7 cellular contexts compared by ENCODE assay signal in the genomic region with DNA sequence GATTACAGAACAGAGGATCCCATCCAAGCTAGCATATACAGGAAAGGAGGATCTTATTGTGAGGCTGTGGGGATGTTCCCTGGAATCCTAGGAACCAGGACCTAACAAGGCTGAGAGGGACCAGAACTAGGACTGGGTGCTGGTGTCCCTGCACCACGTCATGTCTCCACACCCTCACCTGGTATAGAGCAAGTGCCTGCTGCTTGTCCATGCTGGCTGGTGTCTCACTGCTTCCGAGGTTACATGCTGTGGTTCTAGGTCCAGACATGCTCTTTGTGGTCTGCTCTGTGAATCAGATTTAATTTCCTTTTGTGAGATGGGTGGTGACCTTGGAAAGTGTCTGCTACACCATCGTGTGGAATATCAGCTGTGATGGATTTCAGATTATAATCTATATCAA.
A peak's percentile ranks its signal among the peaks of the same experiment; 100 is the strongest.
DNase-seq lines count a peak whose midpoint lies in the region; ATAC-seq and TF ChIP-seq lines count a peak whose summit lies in the region.
"Not testable (repeated sequence)": the region's sequence is repeated elsewhere in the genome, so short reads cannot be mapped to it uniquely, and the experiment has no call there.

No MANE protein-coding gene starts in this region.

- H3K9me3 Mint-ChIP-seq in activated T-helper 17 cell treated with anti-CD3 and anti-CD28 coated beads, Interleukin-2, amount 50 U/mL, for 72 hours, result not testable (repeated sequence)

- peak overlapping the region; percentile 88 for H3K27ac ChIP-seq in C4-2B
- H3K27ac ChIP-seq in RWPE2 (ENCODE audit: poor library complexity, severe bottlenecking), result not testable (repeated sequence)

- H3K4me3 Mint-ChIP-seq in activated T-helper 17 cell treated with anti-CD3 and anti-CD28 coated beads, Interleukin-2, amount 50 U/mL, for 72 hours, result not testable (repeated sequence)

- not testable (repeated sequence) for H3K9me3 ChIP-seq in RWPE2 (ENCODE audit: severe bottlenecking); mucosa of descending colon

- not testable (repeated sequence) for H3K27ac Mint-ChIP-seq in activated T-helper 17 cell treated with anti-CD3 and anti-CD28 coated beads, Interleukin-2, amount 50 U/mL, for 72 hours

- not testable (repeated sequence) for TF ChIP-seq CTCF in C4-2B (conservative IDR thresholded peaks at IDR 0.05); RWPE2 (IDR thresholded peaks at IDR 0.05; ENCODE audit: poor library complexity, severe bottlenecking); mucosa of descending colon (IDR thresholded peaks at IDR 0.05)

- H3K27me3 ChIP-seq in RWPE2 (ENCODE audit: insufficient read depth, poor library complexity, severe bottlenecking), result not testable (repeated sequence)

- not testable (repeated sequence) for H3K4me1 Mint-ChIP-seq in activated T-helper 17 cell treated with anti-CD3 and anti-CD28 coated beads, Interleukin-2, amount 50 U/mL, for 72 hours

- H3K27me3 Mint-ChIP-seq in activated T-helper 17 cell treated with anti-CD3 and anti-CD28 coated beads, Interleukin-2, amount 50 U/mL, for 72 hours, result not testable (repeated sequence)

- DNase-seq in RWPE2 (ENCODE audit: low spot score); left ventricle myocardium superior; mucosa of descending colon; stimulated activated naive CD8-positive, alpha-beta T cell treated with anti-CD3 and anti-CD28 coated beads, Interleukin-15, Interleukin-2, amounts not matched to agents 100 U/mL and 50 U/mL, for 24 hours: not testable (repeated sequence)

- H3K36me3 Mint-ChIP-seq in activated T-helper 17 cell treated with anti-CD3 and anti-CD28 coated beads, Interleukin-2, amount 50 U/mL, for 72 hours (ENCODE audit: low read depth), result not testable (repeated sequence)

- not testable (repeated sequence) for H3K36me3 ChIP-seq in RWPE2 (ENCODE audit: low read depth); mucosa of descending colon (ENCODE audit: low read depth)

- not testable (repeated sequence) for H3K4me1 ChIP-seq in RWPE2 (ENCODE audit: insufficient read depth, poor library complexity, severe bottlenecking); mucosa of descending colon (ENCODE audit: low read depth)

- ATAC-seq in RWPE2 (ENCODE audit: low read depth), result peak; percentile 61; the same call in 2 of the 3 replicates
- peak; percentile 73 for ATAC-seq in activated T-helper 17 cell treated with anti-CD3 and anti-CD28 coated beads, Interleukin-2, amount 50 U/mL, for 72 hours (replicated peaks)
- ATAC-seq in esophagus mucosa, result peak; percentile 64
- peak; percentile 13 for ATAC-seq in left ventricle myocardium superior
- peak; percentile 31 for ATAC-seq in mucosa of descending colon
- peak; percentile 65 for ATAC-seq in stimulated activated naive CD8-positive, alpha-beta T cell treated with anti-CD3 and anti-CD28 coated beads, Interleukin-15, Interleukin-2, amounts not matched to agents 100 U/mL and 50 U/mL, for 24 hours

- H3K4me3 ChIP-seq in RWPE2 (ENCODE audit: severe bottlenecking); mucosa of descending colon: not testable (repeated sequence)

- intact Hi-C loops in left ventricle myocardium superior (cut with micrococcal nuclease); mucosa of descending colon (cut with DNase I, micrococcal nuclease): not testable (repeated sequence)

Comparison
In these comparisons a context has a peak if more than half of its experiments do, and no peak if none do; other contexts are left out.
1. ATAC-seq: peak in every context shown above with its lines; median percentile 73 in activated T-helper 17 cell treated with anti-CD3 and anti-CD28 coated beads, Interleukin-2, amount 50 U/mL, for 72 hours; 65 in stimulated activated naive CD8-positive, alpha-beta T cell treated with anti-CD3 and anti-CD28 coated beads, Interleukin-15, Interleukin-2, amounts not matched to agents 100 U/mL and 50 U/mL, for 24 hours; 64 in esophagus mucosa; 61 in RWPE2; 31 in mucosa of descending colon; 13 in left ventricle myocardium superior.